In the genomic region with DNA sequence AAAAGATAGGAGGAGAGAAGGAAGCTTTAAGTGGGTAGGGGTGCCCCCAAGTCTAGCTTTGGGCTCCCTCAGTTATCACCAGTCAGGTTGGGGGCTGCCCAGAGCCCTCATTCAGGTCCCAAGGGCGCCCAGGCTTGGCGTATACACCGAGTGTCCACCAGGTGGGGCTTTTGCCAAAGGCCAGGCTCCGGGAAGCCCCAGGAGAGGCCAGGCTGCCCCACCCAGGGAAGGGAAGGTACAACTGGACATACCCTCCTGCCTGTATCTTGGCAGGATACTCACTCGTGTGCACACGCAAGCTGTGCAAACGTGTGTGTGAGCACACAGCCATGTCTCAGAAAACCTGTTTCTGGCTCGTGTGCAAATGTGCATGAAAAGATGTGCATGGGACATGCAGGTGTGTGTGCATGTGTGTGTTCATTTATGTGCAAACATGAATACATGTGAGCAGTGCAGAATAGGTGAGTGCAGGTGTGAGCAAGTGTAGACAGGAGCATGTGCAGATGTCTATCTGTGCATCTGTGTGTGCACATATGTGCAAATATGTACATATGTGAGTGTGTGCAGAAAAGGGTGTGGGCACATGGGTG, we compare ENCODE assay signal across 8 cellular contexts. TPM values are rescaled to one million over a fixed set of nuclear protein-coding genes. Genes with fewer than 3 reads are reported as not detected.
A peak's percentile ranks its signal among the peaks of the same experiment; 100 is the strongest.
DNase-seq lines count a peak whose midpoint lies in the region; ATAC-seq and TF ChIP-seq lines count a peak whose summit lies in the region.

No MANE protein-coding gene starts in this region.

- peak; percentile 96 for TF ChIP-seq CTCF in H9 (conservative IDR thresholded peaks at IDR 0.05)

- H2BK120ac ChIP-seq in H9 (ENCODE audit: low read depth, low read length, poor library complexity, severe bottlenecking) = no peak overlapping the region

- DNase-seq in CD1c-positive myeloid dendritic cell (ENCODE audit: extremely low spot score) (peak; percentile 69), H9 (peak; percentile 78), RKO (ENCODE audit: low spot score) (peak; percentile 48), left ventricle myocardium superior (peak; percentile 74), GF-D8 (lab: John Stamatoyannopoulos, UW) (no peak)
- peak in 3 of 4 experiments; percentile 9 to 33 (median 25) for DNase-seq in activated naive CD4-positive, alpha-beta T cell (lab: John Stamatoyannopoulos, UW)
- peak; percentile 39 for DNase-seq in stimulated activated CD4-positive, alpha-beta T cell treated with anti-CD3 and anti-CD28 coated beads, Interleukin-12 subunit alpha, Interleukin-12 subunit beta, amount 100 ng/mL, for 4 hours

- H3K79me1 ChIP-seq in H9 (ENCODE audit: insufficient read depth, low read depth, low read length, poor library complexity, severe bottlenecking) = no peaks in the 10 kb centered on the region

- ATAC-seq in left ventricle myocardium superior (peak; percentile 90), GM21619 (IDR thresholded peaks at IDR 0.05; ENCODE audit: unreplicated experiment) (no peak)

- no peaks in the 10 kb centered on the region for H3K79me2 ChIP-seq in H9 (ENCODE audit: insufficient read depth, low read length)

- peaks cover 54% of the 10 kb centered on the region for H3K27me3 Mint-ChIP-seq in H9 (ENCODE audit: low read depth)

- H2BK12ac ChIP-seq in H9 (ENCODE audit: insufficient read length, low read depth, low read length) = no peak overlapping the region

- no peak overlapping the region for H2AFZ ChIP-seq in H9 (ENCODE audit: low read length)

- H3K4ac ChIP-seq in H9 (ENCODE audit: low read depth, low read length) = no peak overlapping the region

- H3K18ac ChIP-seq in H9 (ENCODE audit: insufficient read length, low read depth, low read length) = no peak overlapping the region

- no peak overlapping the region for H4K5ac ChIP-seq in H9 (ENCODE audit: insufficient read length, low read depth, low read length)

- H3K23ac ChIP-seq in H9 (ENCODE audit: insufficient read length, low read depth, low read length) = no peak overlapping the region

- H4K8ac ChIP-seq in H9 (replicated peaks; ENCODE audit: insufficient read length, low read depth, low read length) = no peak overlapping the region

- H3K27ac ChIP-seq in H9 (ENCODE audit: insufficient read length, low read depth, low read length) = no peak overlapping the region

- no peaks in the 10 kb centered on the region for H3K4me1 ChIP-seq in H9 (ENCODE audit: insufficient read depth, low read length)

- no peak overlapping the region for H3K4me2 ChIP-seq in H9 (ENCODE audit: insufficient read depth, insufficient read length, low read length)

- no peak overlapping the region for H3K14ac ChIP-seq in H9 (ENCODE audit: insufficient read depth, low read length)

- H3K23me2 ChIP-seq in H9 (ENCODE audit: insufficient read length, low read depth, low read length, poor library complexity, severe bottlenecking) = no peaks in the 10 kb centered on the region

- no peak overlapping the region for H2BK20ac ChIP-seq in H9 (ENCODE audit: low read depth, low read length, poor library complexity, severe bottlenecking)

- H3K4me3 Mint-ChIP-seq in H9 = no peak overlapping the region; a peak in 1 of 5 replicates

- intact Hi-C loops in left ventricle myocardium superior (cut with micrococcal nuclease) = loop anchor here (5.0 kb wide), 1 partner anchor 278 kb away; no protein-coding TSS in a partner anchor

- H3K36me3 Mint-ChIP-seq in H9 (ENCODE audit: insufficient read depth in 1 of 3, low read depth in 3 of 3) = no peaks in the 10 kb centered on the region

- no peak overlapping the region; a peak in 1 of 7 replicates for H3K27ac Mint-ChIP-seq in H9

- H4K91ac ChIP-seq in H9 (ENCODE audit: insufficient read length, low read depth, low read length) = no peak overlapping the region

- H3K4me1 Mint-ChIP-seq in H9 = peaks cover 8 to 11% of the 10 kb centered on the region in 2 experiments; a peak in 3 of 4 replicates

- H3K27me3 ChIP-seq in H9 (ENCODE audit: insufficient read depth, low read length) = no peaks in the 10 kb centered on the region; the same call in 1 of the 2 replicates

- H3K9ac ChIP-seq in H9 (ENCODE audit: extremely low read depth, insufficient read length, low read length) = no peak overlapping the region

- no peak overlapping the region for H2BK5ac ChIP-seq in H9 (ENCODE audit: insufficient read length, low read length)

- H3T11ph ChIP-seq in H9 (ENCODE audit: low read length) = no peak overlapping the region

- WGBS in H9 (ENCODE audit: extremely low coverage, insufficient read length, low lambda C conversion rate) = no CpG with 5 or more reads among the region's 8 CpGs

- no peak overlapping the region for H3K56ac ChIP-seq in H9 (ENCODE audit: insufficient read length, low read depth, low read length)

- H3K9me3 ChIP-seq in H9 (ENCODE audit: control insufficient read depth, low read depth, low read length) = no peaks in the 10 kb centered on the region

- no peaks in the 10 kb centered on the region for H4K20me1 ChIP-seq in H9 (ENCODE audit: control insufficient read depth, insufficient read depth, insufficient read length)

- no peak overlapping the region for H2BK15ac ChIP-seq in H9 (ENCODE audit: low read depth, low read length)

- H2AK5ac ChIP-seq in H9 (ENCODE audit: insufficient read length, low read length) = no peak overlapping the region

- H3K9me3 Mint-ChIP-seq in H9 = no peaks in the 10 kb centered on the region

RNA-seq across cellular contexts. Expression of gene CUX2, which starts 9.7 kb away (rescaled TPM):
- total RNA-seq in H9 (2021) (6.3 and 6.4 TPM in 2 replicates), left ventricle myocardium superior (not detected)
